19 cellular contexts compared by ENCODE assay signal in genomic region chr13:97352815-97353214, GRCh38.
DNase-seq lines count a peak whose midpoint lies in the region; ATAC-seq and TF ChIP-seq lines count a peak whose summit lies in the region.
"Had no signal": no experiment of that assay in that cellular context is flagged by ENCODE, and none has a peak within 500 bp of the region (broad histone marks: within the 10 kb centered on the region; RNA-seq: fewer than 3 reads in every experiment).

No MANE protein-coding gene starts in this region.

- DNase-seq in cardiac muscle cell (ENCODE audit: low read depth in 1 of 2, low spot score in 1 of 2) = peak in 1 of 2 donors; percentile 19
- no peak for DNase-seq in Right ventricle myocardium inferior (ENCODE audit: missing footprints)
- peak; percentile 48 for DNase-seq in fibroblast of the aortic adventitia (ENCODE audit: low read depth)
- no peak for DNase-seq in HuH-7.5 (ENCODE audit: low spot score)
- DNase-seq in NCI-H2029 (lab: John Stamatoyannopoulos, UW) = no peak
- DNase-seq: 8988T; Calu3; CD4-positive, alpha-beta T cell; DMS53; Karpas-422; NCI-H1417 treated with DMSO at 0.1 percent for 48 hours; NCI-H1930; NCI-H526; PC-9 had no signal

- H3K36me3 Mint-ChIP-seq in activated T-helper 17 cell treated with anti-CD3 and anti-CD28 coated beads, Interleukin-2, amount 50 U/mL, for 72 hours (ENCODE audit: low read depth) = peaks cover 88% of the 10 kb centered on the region

- H3K4me3 ChIP-seq in cardiac muscle cell = no peak overlapping the region
- no peak overlapping the region for H3K4me3 ChIP-seq in fibroblast of the aortic adventitia (ENCODE audit: low read depth, low read length)
- no peak overlapping the region for H3K4me3 ChIP-seq in urinary bladder (ENCODE audit: low read depth, low read length)
- H3K4me3 ChIP-seq: PC-9, SJSA1 had no signal

- ATAC-seq in Right ventricle myocardium inferior (no peak), GM18861 (IDR thresholded peaks at IDR 0.05; ENCODE audit: unreplicated experiment) (no peak)
- no peak for ATAC-seq in activated T-helper 17 cell treated with anti-CD3 and anti-CD28 coated beads, Interleukin-2, amount 50 U/mL, for 72 hours (replicated peaks)

- H3K4me1 Mint-ChIP-seq in activated T-helper 17 cell treated with anti-CD3 and anti-CD28 coated beads, Interleukin-2, amount 50 U/mL, for 72 hours = no peaks in the 10 kb centered on the region
- H3K4me1 Mint-ChIP-seq: IgD-negative memory B cell had no signal

- no peaks in the 10 kb centered on the region for H3K9me3 ChIP-seq in cardiac muscle cell (ENCODE audit: low read depth)

- H3K9me3 Mint-ChIP-seq in activated T-helper 17 cell treated with anti-CD3 and anti-CD28 coated beads, Interleukin-2, amount 50 U/mL, for 72 hours = no peaks in the 10 kb centered on the region
- H3K9me3 Mint-ChIP-seq: CD4-positive, alpha-beta T cell; IgD-negative memory B cell had no signal

- no peak for TF ChIP-seq CTCF in cardiac muscle cell (IDR thresholded peaks at IDR 0.05; ENCODE audit: low read depth, low read length)
- no peak for TF ChIP-seq CTCF in fibroblast of the aortic adventitia (IDR thresholded peaks at IDR 0.05; ENCODE audit: insufficient read depth, low read length)

- peak overlapping the region; percentile 19 for H3K27ac Mint-ChIP-seq in activated T-helper 17 cell treated with anti-CD3 and anti-CD28 coated beads, Interleukin-2, amount 50 U/mL, for 72 hours
- H3K27ac Mint-ChIP-seq: CD4-positive, alpha-beta T cell; IgD-negative memory B cell had no signal

- intact Hi-C loops in Right ventricle myocardium inferior (cut with DNase I) = no loop called here

- H3K4me1 ChIP-seq in cardiac muscle cell (ENCODE audit: low read depth) = peaks cover 12% of the 10 kb centered on the region
- H3K4me1 ChIP-seq in urinary bladder (ENCODE audit: insufficient read depth) = peaks cover 1% of the 10 kb centered on the region

- peak overlapping the region; percentile 21 for H3K27ac ChIP-seq in cardiac muscle cell
- peak overlapping the region; percentile 18 for H3K27ac ChIP-seq in urinary bladder (ENCODE audit: low read depth)
- H3K27ac ChIP-seq: PC-9, SJSA1 had no signal

- no peaks in the 10 kb centered on the region for H3K27me3 Mint-ChIP-seq in activated T-helper 17 cell treated with anti-CD3 and anti-CD28 coated beads, Interleukin-2, amount 50 U/mL, for 72 hours
- H3K27me3 Mint-ChIP-seq: CD4-positive, alpha-beta T cell; IgD-negative memory B cell had no signal

- H3K27me3 ChIP-seq in cardiac muscle cell = no peaks in the 10 kb centered on the region
- H3K27me3 ChIP-seq: SJSA1 had no signal

- H3K36me3 ChIP-seq in cardiac muscle cell (no peaks in the 10 kb centered on the region), urinary bladder (ENCODE audit: insufficient read depth) (peaks cover 2% of the 10 kb centered on the region)

- H3K4me3 Mint-ChIP-seq in activated T-helper 17 cell treated with anti-CD3 and anti-CD28 coated beads, Interleukin-2, amount 50 U/mL, for 72 hours = no peak overlapping the region
- H3K4me3 Mint-ChIP-seq: CD4-positive, alpha-beta T cell; IgD-negative memory B cell had no signal
